8 cellular contexts compared by ENCODE assay signal in the genomic region with DNA sequence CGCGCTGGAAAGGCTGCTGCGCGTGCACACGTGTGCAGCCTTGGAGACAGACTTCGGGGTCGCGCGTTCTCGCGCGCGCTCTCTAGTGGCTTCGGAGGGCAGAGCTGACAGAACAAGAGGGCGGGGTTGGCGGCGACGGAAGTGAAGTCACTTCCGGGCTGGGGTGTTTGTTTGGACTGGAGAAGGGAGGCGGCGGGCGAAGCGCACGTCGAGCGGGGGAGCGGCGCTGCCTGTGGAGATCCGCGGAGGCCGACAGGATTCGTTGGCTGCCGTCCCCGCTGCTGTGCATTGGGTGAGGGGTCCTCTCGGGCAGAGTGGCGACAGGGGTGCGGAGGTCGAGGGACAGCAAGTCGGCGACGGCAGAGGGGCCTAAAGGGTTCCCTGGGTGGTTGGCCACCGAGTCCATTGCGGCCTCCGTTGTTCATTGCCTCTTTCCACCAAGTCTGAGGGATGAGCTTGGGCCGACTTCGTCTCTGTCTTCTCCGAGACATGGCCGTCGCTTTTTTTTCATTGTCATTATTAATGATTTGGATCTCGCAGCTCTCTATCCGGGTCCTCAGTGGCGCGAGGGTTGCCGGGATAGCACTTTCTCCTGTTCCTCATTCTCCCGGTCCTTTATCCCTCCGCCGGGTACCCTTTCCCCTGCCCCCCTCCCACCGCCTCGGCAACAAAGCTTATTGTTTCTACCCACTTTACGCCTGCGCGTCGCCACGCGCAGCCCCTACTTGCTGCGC. TPM values are rescaled to one million over a fixed set of nuclear protein-coding genes. Genes with fewer than 3 reads are reported as not detected.
DNase-seq lines count a peak whose midpoint lies in the region; ATAC-seq and TF ChIP-seq lines count a peak whose summit lies in the region.

A gene with protein sequence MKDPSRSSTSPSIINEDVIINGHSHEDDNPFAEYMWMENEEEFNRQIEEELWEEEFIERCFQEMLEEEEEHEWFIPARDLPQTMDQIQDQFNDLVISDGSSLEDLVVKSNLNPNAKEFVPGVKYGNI (plus strand): TSS at position 166 of the 734 bp plus-strand sequence. CDS start 21,931 bp downstream, outside the sequence.

- H3K4me1 ChIP-seq in BLaER1 treated with 17β-estradiol and CSF1 and Interleukin-3, amounts not matched to agents 10 nM and 100 nM, result peaks cover 49 to 55% (median 53%) of the 10 kb centered on the region in 10 experiments
- peaks cover 10% of the 10 kb centered on the region for H3K4me1 ChIP-seq in colonic mucosa

- peak; percentile 60 for TF ChIP-seq CTCF in colonic mucosa (IDR thresholded peaks at IDR 0.05)

- peak within 1 kb of the TSS; percentile 96 to 100 (median 98) for H3K27ac ChIP-seq in BLaER1 treated with 17β-estradiol and CSF1 and Interleukin-3, amounts not matched to agents 10 nM and 100 nM
- H3K27ac ChIP-seq in colonic mucosa, result peak within 1 kb of the TSS; percentile 84

- peak within 1 kb of the TSS; percentile 95 to 100 (median 98) for H3K9ac ChIP-seq in BLaER1 treated with 17β-estradiol and CSF1 and Interleukin-3, amounts not matched to agents 10 nM and 100 nM
- peak within 1 kb of the TSS; percentile 94 to 100 for H3K9ac ChIP-seq in colonic mucosa (ENCODE audit: low read depth in 2 of 2, low read length in 2 of 2)

- intact Hi-C loops in colonic mucosa (cut with DNase I), result loop anchor here (5.0 kb wide), 2 partner anchors 45 to 50 kb away; no protein-coding TSS in a partner anchor
- intact Hi-C loops in left colon (cut with DNase I, micrococcal nuclease), result no loop called here

- peaks cover 45 to 65% (median 50%) of the 10 kb centered on the region in 11 experiments for H4K20me1 ChIP-seq in BLaER1 treated with 17β-estradiol and CSF1 and Interleukin-3, amounts not matched to agents 10 nM and 100 nM

- peak within 1 kb of the TSS; percentile 76 to 95 (median 82) for H3K4me3 ChIP-seq in BLaER1 treated with 17β-estradiol and CSF1 and Interleukin-3, amounts not matched to agents 10 nM and 100 nM
- peak within 1 kb of the TSS; percentile 57 for H3K4me3 ChIP-seq in colonic mucosa

- no peaks in the 10 kb centered on the region for H3K27me3 ChIP-seq in BLaER1 treated with 17β-estradiol and CSF1 and Interleukin-3, amounts not matched to agents 10 nM and 100 nM
- no peaks in the 10 kb centered on the region for H3K27me3 ChIP-seq in colonic mucosa

- DNase-seq in GM19240 (ENCODE audit: insufficient read length, low spot score) (peak; percentile 84), NCI-H526 (lab: John Stamatoyannopoulos, UW) (peak; percentile 99 to 100), colonic mucosa (peak; percentile 99), left colon (peak; percentile 97 to 98)
- peak; percentile 99 for DNase-seq in activated CD4-positive, alpha-beta T cell treated with anti-CD3 and anti-CD28 coated beads for 48 hours
- DNase-seq in stimulated activated CD4-positive, alpha-beta T cell treated with anti-CD3 and anti-CD28 coated beads, Interleukin-1b, Interleukin-23, amount 100 ng/mL, for 48 hours, result peak; percentile 97

- peaks cover 22 to 34% (median 29%) of the 10 kb centered on the region in 11 experiments for H3K36me3 ChIP-seq in BLaER1 treated with 17β-estradiol and CSF1 and Interleukin-3, amounts not matched to agents 10 nM and 100 nM
- H3K36me3 ChIP-seq in colonic mucosa, result no peaks in the 10 kb centered on the region

- ATAC-seq in HG03460 (IDR thresholded peaks at IDR 0.05; ENCODE audit: unreplicated experiment) (peak; percentile 91), left colon (peak; percentile 94)

- peaks cover 0 to 7% (median 0%) of the 10 kb centered on the region in 11 experiments; a peak in 2 of 22 replicates for H3K9me3 ChIP-seq in BLaER1 treated with 17β-estradiol and CSF1 and Interleukin-3, amounts not matched to agents 10 nM and 100 nM (replicated peaks in 1 of 11)
- no peaks in the 10 kb centered on the region for H3K9me3 ChIP-seq in colonic mucosa

- peak within 1 kb of the TSS; percentile 85 to 98 (median 91) for H3K4me2 ChIP-seq in BLaER1 treated with 17β-estradiol and CSF1 and Interleukin-3, amounts not matched to agents 10 nM and 100 nM

RNA-seq across cellular contexts. Expression of the gene that starts here (rescaled TPM):
- 10 to 100 TPM; 39.4 to 49.7 TPM for total RNA-seq in colonic mucosa
- 10 to 100 TPM; 28.0 to 47.5 TPM for total RNA-seq in left colon

Comparison
In these comparisons a context has a peak if more than half of its experiments do, and no peak if none do; other contexts are left out.
1. Peak in every context shown above with its lines: DNase-seq, ATAC-seq, H3K4me3 ChIP-seq and H3K27ac ChIP-seq.